In genomic region chr2:101741775-101742520, GRCh38 we compare ENCODE assay signal across 8 cellular contexts. TPM values are rescaled to one million over a fixed set of nuclear protein-coding genes. Genes with fewer than 3 reads are reported as not detected.
DNase-seq lines count a peak whose midpoint lies in the region; ATAC-seq and TF ChIP-seq lines count a peak whose summit lies in the region.

No MANE protein-coding gene starts in this region.

- no peak overlapping the region for H3K27ac ChIP-seq in CD4-positive, alpha-beta memory T cell (ENCODE audit: low read depth, low read length)
- H3K27ac ChIP-seq in SK-N-MC = peak overlapping the region; percentile 16; the same call in 1 of the 2 replicates
- H3K27ac ChIP-seq in fibroblast of lung (ENCODE audit: insufficient read depth, low read length) = peak overlapping the region; percentile 60
- peak overlapping the region; percentile 63 for H3K27ac ChIP-seq in neutrophil
- no peak overlapping the region for H3K27ac ChIP-seq in WERI-Rb-1

- H3K9ac ChIP-seq in SK-N-MC (ENCODE audit: insufficient read length) = no peak overlapping the region
- peak overlapping the region; percentile 38 for H3K9ac ChIP-seq in fibroblast of lung (ENCODE audit: insufficient read depth, low read length)

- H3K36me3 Mint-ChIP-seq in CD4-positive, alpha-beta memory T cell = peaks cover 0 to 3% of the 10 kb centered on the region in 2 donors

- no peak overlapping the region for H2AFZ ChIP-seq in fibroblast of lung (ENCODE audit: low read length)

- no peaks in the 10 kb centered on the region for H3K36me3 ChIP-seq in CD4-positive, alpha-beta memory T cell (ENCODE audit: insufficient read depth, low read length)
- H3K36me3 ChIP-seq in SK-N-MC (ENCODE audit: insufficient read depth, low read length) = no peaks in the 10 kb centered on the region
- H3K36me3 ChIP-seq in fibroblast of lung (ENCODE audit: control insufficient read depth, insufficient read depth, low read length) = no peaks in the 10 kb centered on the region
- peaks cover 7% of the 10 kb centered on the region for H3K36me3 ChIP-seq in neutrophil
- H3K36me3 ChIP-seq in WERI-Rb-1 = peaks cover 5% of the 10 kb centered on the region; the same call in 1 of the 2 replicates

- H3K4me3 Mint-ChIP-seq in CD4-positive, alpha-beta memory T cell = peak overlapping the region in 7 of 8 donors; percentile 1 to 66 (median 30)

- H3K27me3 ChIP-seq in CD4-positive, alpha-beta memory T cell (ENCODE audit: insufficient read depth, low read length) = no peaks in the 10 kb centered on the region
- H3K27me3 ChIP-seq in fibroblast of lung (ENCODE audit: control insufficient read depth, insufficient read depth, low read length) (no peaks in the 10 kb centered on the region), neutrophil (no peaks in the 10 kb centered on the region), WERI-Rb-1 (ENCODE audit: insufficient read depth, low read depth, severe bottlenecking) (no peaks in the 10 kb centered on the region)

- H3K79me2 ChIP-seq in fibroblast of lung (ENCODE audit: control insufficient read depth, insufficient read depth, low read length) = peaks cover 92% of the 10 kb centered on the region

- H3K4me1 ChIP-seq in CD4-positive, alpha-beta memory T cell (ENCODE audit: insufficient read depth, low read length) = peaks cover 88% of the 10 kb centered on the region
- H3K4me1 ChIP-seq in fibroblast of lung (ENCODE audit: control insufficient read depth, extremely low read depth, insufficient read depth, low read length) (peaks cover 19% of the 10 kb centered on the region), neutrophil (ENCODE audit: control insufficient read depth in 1 of 2, insufficient read depth in 1 of 2, low read depth in 1 of 2, low read length in 1 of 2) (peaks cover 61 to 75% of the 10 kb centered on the region in 2 experiments)

- no peak for DNase-seq in CD4-positive, alpha-beta memory T cell
- DNase-seq in SK-N-MC (ENCODE audit: low read depth, low spot score) (no peak), fibroblast of lung (ENCODE audit: low read depth in 2 of 2) (peak in 1 of 2 donors; percentile 24), WERI-Rb-1 (no peak), NCI-H1694 treated with DMSO at 0.1 percent for 48 hours (lab: John Stamatoyannopoulos, UW) (no peak)

- POLR2A ChIA-PET in CD4-positive, alpha-beta memory T cell (lab: Charles Lee; ENCODE audit: partially characterized antibody) = interaction anchor here (1.5 kb wide), 1 partner anchor 25 kb away, joined by 6 read pairs; no protein-coding TSS in a partner anchor

- CTCF ChIA-PET in CD4-positive, alpha-beta memory T cell (lab: Charles Lee; ENCODE audit: partially characterized antibody) = interaction anchor here (0.5 kb wide), 1 partner anchor 134 kb away, joined by 4 read pairs; no protein-coding TSS in a partner anchor

- peaks cover 65 to 92% (median 80%) of the 10 kb centered on the region in 4 donors for H3K4me1 Mint-ChIP-seq in CD4-positive, alpha-beta memory T cell

- ATAC-seq in GM19328 (IDR thresholded peaks at IDR 0.05; ENCODE audit: unreplicated experiment) (no peak), HG02938 (IDR thresholded peaks at IDR 0.05; ENCODE audit: unreplicated experiment) (no peak)

- H3K27me3 Mint-ChIP-seq in CD4-positive, alpha-beta memory T cell = no peaks in the 10 kb centered on the region

- H3K4me3 ChIP-seq in CD4-positive, alpha-beta memory T cell (ENCODE audit: low read length in 2 of 2) = no peak overlapping the region
- no peak overlapping the region for H3K4me3 ChIP-seq in SK-N-MC
- H3K4me3 ChIP-seq in fibroblast of lung (replicated peaks in 1 of 4; ENCODE audit: control extremely low read depth in 1 of 4, insufficient read depth in 1 of 4, low read depth in 3 of 4, low read length in 4 of 4) = no peak overlapping the region
- peak overlapping the region in 1 of 2 experiments; percentile 7 for H3K4me3 ChIP-seq in neutrophil (ENCODE audit: low read depth in 1 of 2, low read length in 1 of 2)
- H3K4me3 ChIP-seq in WERI-Rb-1 (ENCODE audit: low read depth, low read length) = no peak overlapping the region

- H4K20me1 ChIP-seq in fibroblast of lung (ENCODE audit: control insufficient read depth, extremely low read depth, insufficient read depth, low read length) = peaks cover 1% of the 10 kb centered on the region

- H3K9me3 Mint-ChIP-seq in CD4-positive, alpha-beta memory T cell = no peaks in the 10 kb centered on the region

- peak overlapping the region; percentile 73 for H3K4me2 ChIP-seq in fibroblast of lung (ENCODE audit: extremely low read depth, insufficient read depth, low read length)

- no peak for TF ChIP-seq CTCF in fibroblast of lung (conservative IDR thresholded peaks at IDR 0.05 in 1 of 2, IDR thresholded peaks at IDR 0.05 in 1 of 2; ENCODE audit: low read depth in 1 of 2, low read length in 2 of 2)
- no peak for TF ChIP-seq CTCF in neutrophil (IDR thresholded peaks at IDR 0.05)
- TF ChIP-seq CTCF in WERI-Rb-1 (IDR thresholded peaks at IDR 0.05; ENCODE audit: low read depth, low read length) = no peak

- H3K27ac Mint-ChIP-seq in CD4-positive, alpha-beta memory T cell = peak overlapping the region in 6 of 7 donors; percentile 9 to 85 (median 65)

- no peaks in the 10 kb centered on the region for H3K9me3 ChIP-seq in CD4-positive, alpha-beta memory T cell (ENCODE audit: control insufficient read depth in 1 of 2, low read length in 2 of 2)
- H3K9me3 ChIP-seq in SK-N-MC (ENCODE audit: low read depth, low read length) (no peaks in the 10 kb centered on the region), fibroblast of lung (ENCODE audit: control insufficient read depth, insufficient read depth, low read depth, low read length) (no peaks in the 10 kb centered on the region), neutrophil (no peaks in the 10 kb centered on the region), WERI-Rb-1 (ENCODE audit: severe bottlenecking) (no peaks in the 10 kb centered on the region)

- intact Hi-C loops in CD4-positive, alpha-beta memory T cell (cut with micrococcal nuclease) = no loop called here

RNA-seq across cellular contexts. Expression of gene MAP4K4, which starts 44.4 kb away (rescaled TPM):
- 100 to 1,000 TPM; 105 to 114 TPM for total RNA-seq in CD4-positive, alpha-beta memory T cell
- polyA plus RNA-seq in CD4-positive, alpha-beta memory T cell = 10 to 100 TPM in 1 of 2 donors, 1 to 10 TPM in 1; 2.4 to 18.9 TPM
- total RNA-seq in fibroblast of lung = 164 and 210 TPM in 2 replicates
- 113 and 170 TPM in 2 replicates for polyA plus RNA-seq in fibroblast of lung
- 135 and 190 TPM in 2 replicates for polyA plus RNA-seq in fibroblast of lung (2012)
- polyA minus RNA-seq in fibroblast of lung (ENCODE audit: low replicate concordance) = 104 and 141 TPM in 2 replicates

Comparison
In these comparisons a context has a peak if more than half of its experiments do, and no peak if none do; other contexts are left out.
1. H3K27ac ChIP-seq: peak in SK-N-MC (single experiment), fibroblast of lung (single experiment) and neutrophil (single experiment); none in CD4-positive, alpha-beta memory T cell (single experiment) and WERI-Rb-1 (single experiment).